ENCODE assay signal across 8 cellular contexts in genomic region chr19:45693168-45693788, GRCh38.
DNase-seq lines count a peak whose midpoint lies in the region; ATAC-seq and TF ChIP-seq lines count a peak whose summit lies in the region.

No MANE protein-coding gene starts in this region.

- DNase-seq in Ammon's horn (ENCODE audit: low spot score): peak; percentile 76
- DNase-seq in NCI-H82 treated with DMSO at 0.1 percent for 48 hours (lab: John Stamatoyannopoulos, UW; ENCODE audit: unreplicated experiment): peak; percentile 37
- DNase-seq in activated CD8-positive, alpha-beta memory T cell treated with anti-CD3 and anti-CD28 coated beads, Interleukin-2, amount 50 U/mL, for 48 hours: peak; percentile 94
- DNase-seq in epithelial cell of prostate (ENCODE audit: low read depth, low spot score): no peak
- peak; percentile 91 for DNase-seq in stimulated activated CD8-positive, alpha-beta memory T cell treated with anti-CD3 and anti-CD28 coated beads, Interleukin-4, amount 100 ng/mL, for 48 hours

- no peaks in the 10 kb centered on the region; the same call in 1 of the 2 replicates for H3K4me1 ChIP-seq in HEK293 (ENCODE audit: control insufficient read depth, insufficient read depth, low read length)
- H3K4me1 ChIP-seq in mucosa of rectum (ENCODE audit: control insufficient read depth in 2 of 2, insufficient read depth in 2 of 2, low read length in 2 of 2): peaks cover 8 to 10% of the 10 kb centered on the region in 2 donors

- ATAC-seq in GM21360 (IDR thresholded peaks at IDR 0.05; ENCODE audit: unreplicated experiment): no peak

- peak overlapping the region; percentile 91 for H3K9ac ChIP-seq in mucosa of rectum (ENCODE audit: low read depth in 1 of 2, low read length in 2 of 2)

- no peaks in the 10 kb centered on the region for H3K27me3 ChIP-seq in mucosa of rectum (ENCODE audit: control insufficient read depth in 2 of 2, insufficient read depth in 2 of 2, low read length in 2 of 2)

- POLR2A ChIA-PET in HEK293 (lab: Yijun Ruan, JAX): interaction anchor here (0.6 to 9.9 kb wide), 15 partner anchors 8 to 124 kb away, joined by 3 to 111 read pairs (median 12); partner anchors contain the start of genes FBXO46 and SIX5

- peaks cover 31 to 49% of the 10 kb centered on the region in 2 experiments; a peak in 2 of 3 replicates for H3K36me3 ChIP-seq in HEK293 (ENCODE audit: control insufficient read depth in 2 of 2, insufficient read depth in 1 of 2, low read length in 2 of 2)
- peaks cover 1 to 12% of the 10 kb centered on the region in 2 donors for H3K36me3 ChIP-seq in mucosa of rectum (ENCODE audit: control insufficient read depth in 2 of 2, insufficient read depth in 2 of 2, low read length in 2 of 2)

- TF ChIP-seq CTCF in HEK293 (tag by site-specific recombination; IDR thresholded peaks at IDR 0.05): peak; percentile 80

- peak overlapping the region; percentile 82 for H3K4me3 ChIP-seq in HEK293 (ENCODE audit: low read depth, low read length)
- peak overlapping the region; percentile 88 to 93 for H3K4me3 ChIP-seq in mucosa of rectum (ENCODE audit: low read length in 2 of 2)

- CTCF ChIA-PET in HEK293 (lab: Yijun Ruan, JAX): interaction anchor here (0.6 to 9.8 kb wide), 38 partner anchors 8 to 1456 kb away, joined by 3 to 121 read pairs (median 5); partner anchors contain the start of genes FBXO46 and SIX5

- peak overlapping the region; percentile 82 for H3K27ac ChIP-seq in HEK293 (ENCODE audit: extremely low read depth, low read depth, low read length)
- peak overlapping the region; percentile 86 for H3K27ac ChIP-seq in epithelial cell of prostate
- H3K27ac ChIP-seq in mucosa of rectum (ENCODE audit: low read depth in 2 of 2, low read length in 2 of 2): peak overlapping the region; percentile 89 to 90

- H3K9me3 ChIP-seq in HEK293 (ENCODE audit: control insufficient read depth, insufficient read depth, low read depth, low read length): no peaks in the 10 kb centered on the region
- no peaks in the 10 kb centered on the region for H3K9me3 ChIP-seq in mucosa of rectum (ENCODE audit: control insufficient read depth in 2 of 2, low read length in 2 of 2)

TF ChIP-seq in HEK293, 187 proteins besides CTCF, POLR2A, EP300 and RAD21 (continues in another document):
- TF ChIP-seq ZNF692 (tag by site-specific recombination; IDR thresholded peaks at IDR 0.05) (peak; percentile 84), ZBTB49 (tag by site-specific recombination; IDR thresholded peaks at IDR 0.05; ENCODE audit: low read depth) (no peak), ZNF785 (tag by site-specific recombination; IDR thresholded peaks at IDR 0.05) (no peak), IKZF3 (tag by site-specific recombination; IDR thresholded peaks at IDR 0.05) (peak; percentile 96), SETDB1 (IDR thresholded peaks at IDR 0.05; ENCODE audit: insufficient read length, low read length) (no peak), ZNF501 (tag by site-specific recombination; IDR thresholded peaks at IDR 0.05) (no peak), ZNF10 (tag by site-specific recombination; IDR thresholded peaks at IDR 0.05) (no peak), ZNF76 (tag by site-specific recombination; IDR thresholded peaks at IDR 0.05; ENCODE audit: borderline replicate concordance, low read depth) (peak; percentile 69), ZEB2 (tag by site-specific recombination; IDR thresholded peaks at IDR 0.05) (0 out of 2 replicates have a peak, but pooled peaks have one; percentile 39), GLI4 (tag by site-specific recombination; IDR thresholded peaks at IDR 0.05) (no peak), ZBTB6 (tag by site-specific recombination; IDR thresholded peaks at IDR 0.05) (no peak), ZBTB11 (tag by site-specific recombination; conservative IDR thresholded peaks at IDR 0.05; ENCODE audit: low read depth) (0 out of 2 replicates have a peak, but pooled peaks have one; percentile 35), ZBTB48 (tag by site-specific recombination; IDR thresholded peaks at IDR 0.05) (peak; percentile 76), ZSCAN30 (tag by site-specific recombination; IDR thresholded peaks at IDR 0.05) (peak; percentile 58; the same call in 1 of the 2 replicates), ZFP69B (tag by site-specific recombination; IDR thresholded peaks at IDR 0.05) (peak; percentile 63; the same call in 1 of the 2 replicates), ZNF341 (tag by site-specific recombination; IDR thresholded peaks at IDR 0.05; ENCODE audit: low read depth) (peak; percentile 91), ZNF398 (tag by site-specific recombination; IDR thresholded peaks at IDR 0.05) (peak; percentile 67)
